In genomic region chr17:68600881-68601564, GRCh38 we compare ENCODE assay signal across 8 cellular contexts. TPM values are rescaled to one million over a fixed set of nuclear protein-coding genes. Genes with fewer than 3 reads are reported as not detected.
DNase-seq lines count a peak whose midpoint lies in the region; ATAC-seq, FAIRE-seq and TF ChIP-seq lines count a peak whose summit lies in the region.

Gene FAM20A, minus strand, starts transcription at chr17:68601367. Its CDS starts 701 bp downstream, at chr17:68600666.

- no peak within 1 kb of the TSS for H2BK5ac ChIP-seq in H1 (ENCODE audit: low read depth, low read length)

- no peak for TF ChIP-seq EP300 in H1 (IDR thresholded peaks at IDR 0.05; ENCODE audit: borderline replicate concordance in 1 of 2, low read depth in 2 of 2, low read length in 2 of 2)

- H2BK120ac ChIP-seq in H1 (replicated peaks; ENCODE audit: low read depth, low read length) = no peak within 1 kb of the TSS

- no peak within 1 kb of the TSS; the same call in 1 of the 2 replicates for H2BK12ac ChIP-seq in H1 (ENCODE audit: low read depth, low read length)

- 0 out of 2 replicates have a peak within 1 kb of the TSS, but pooled peaks have one; percentile 1 for H2BK20ac ChIP-seq in H1 (ENCODE audit: low read length)

- no peak within 1 kb of the TSS for H3K23ac ChIP-seq in H1 (ENCODE audit: insufficient read length)

- peaks cover 4% of the 10 kb centered on the region for H3K9me3 Mint-ChIP-seq in mesothelial cell of epicardium
- H3K9me3 Mint-ChIP-seq in type B pancreatic cell = no peaks in the 10 kb centered on the region

- H3K27ac Mint-ChIP-seq in mesothelial cell of epicardium = no peak within 1 kb of the TSS
- no peak within 1 kb of the TSS for H3K27ac Mint-ChIP-seq in type B pancreatic cell

- no TSS peak for BruUV-seq in PC-3 (replicated peaks; lab: Mats Ljungman, UMichigan)

- no peak within 1 kb of the TSS; the same call in 1 of the 2 replicates for H2BK15ac ChIP-seq in H1 (ENCODE audit: low read length)

- H3K79me1 ChIP-seq in H1 (ENCODE audit: low read depth, low read length) = no peaks in the 10 kb centered on the region; the same call in 1 of the 2 replicates

- H3K9me3 ChIP-seq in PC-3 (ENCODE audit: low read length) (no peaks in the 10 kb centered on the region), H1 (ENCODE audit: insufficient read depth in 2 of 2, low read depth in 1 of 2, low read length in 1 of 2) (no peaks in the 10 kb centered on the region)

- POLR2A ChIA-PET in PC-3 (lab: Charles Lee; ENCODE audit: unreplicated experiment) (no interaction called here), H1 (lab: Charles Lee; ENCODE audit: partially characterized antibody) (interaction anchor here (1.4 kb wide), 1 partner anchor 9 kb away, joined by 4 read pairs; no protein-coding TSS in a partner anchor)

- FAIRE-seq in H1 (lab: Jason Lieb, UNC) = no peak

- no peak within 1 kb of the TSS for H3K9ac ChIP-seq in PC-3 (ENCODE audit: low read length)
- H3K9ac ChIP-seq in H1 (replicated peaks in 1 of 4; ENCODE audit: extremely low read depth in 1 of 4, low read depth in 3 of 4, low read length in 3 of 4) = peak within 1 kb of the TSS; percentile 45 to 74 (median 64); a peak in 5 of 7 replicates

- H2AK5ac ChIP-seq in H1 (ENCODE audit: low read depth, low read length) = no peak within 1 kb of the TSS

- H3K36me3 ChIP-seq in PC-3 (ENCODE audit: low read depth, low read length) (no peaks in the 10 kb centered on the region), H1 (ENCODE audit: control insufficient read depth in 2 of 4, insufficient read depth in 4 of 4, low read length in 3 of 4) (peaks cover 0 to 2% (median 0%) of the 10 kb centered on the region in 4 experiments; a peak in 2 of 8 replicates)

- H3K4me3 ChIP-seq in PC-3 (ENCODE audit: low read length) (peak within 1 kb of the TSS; percentile 48; the same call in 1 of the 2 replicates), H1 (ENCODE audit: extremely low read depth in 1 of 4, insufficient read depth in 2 of 4, low read depth in 3 of 4, low read length in 4 of 4) (peak within 1 kb of the TSS; percentile 56 to 91 (median 78))

- H3K14ac ChIP-seq in H1 (ENCODE audit: insufficient read length) = no peak within 1 kb of the TSS

- TF ChIP-seq CTCF in PC-3 (conservative IDR thresholded peaks at IDR 0.05; ENCODE audit: low read depth, low read length) = no peak
- no peak for TF ChIP-seq CTCF in H1 (IDR thresholded peaks at IDR 0.05; ENCODE audit: control extremely low read depth in 1 of 3, insufficient read depth in 1 of 3, low read depth in 1 of 3, low read length in 3 of 3)
- no peak for TF ChIP-seq CTCF in mesothelial cell of epicardium (IDR thresholded peaks at IDR 0.05; ENCODE audit: unreplicated experiment)
- no peak for TF ChIP-seq CTCF in type B pancreatic cell (conservative IDR thresholded peaks at IDR 0.05)

- H3K27ac ChIP-seq in PC-3 (ENCODE audit: low read length) = no peak within 1 kb of the TSS
- no peak within 1 kb of the TSS; the same call in 1 of the 2 replicates for H3K27ac ChIP-seq in H1 (ENCODE audit: low read depth, low read length)

- H4K5ac ChIP-seq in H1 (ENCODE audit: insufficient read length, low read depth, low read length) = no peak within 1 kb of the TSS

- DNase-seq in ELF-1 (ENCODE audit: low read depth, low spot score) (peak; percentile 63), PC-3 (no peak), H1 (ENCODE audit: low read depth in 1 of 2, low spot score in 2 of 2) (peak in 1 of 2 experiments; percentile 67), mesothelial cell of epicardium (ENCODE audit: low spot score in 2 of 2, unreplicated experiment in 2 of 2) (peak; percentile 25 to 53), type B pancreatic cell (ENCODE audit: extremely low spot score, unreplicated experiment) (peak; percentile 70), HCEC 1CT (no peak)

- peak within 1 kb of the TSS; percentile 53 for H3K18ac ChIP-seq in H1 (ENCODE audit: extremely low read depth, low read length)

- intact Hi-C loops in PC-3 (cut with micrococcal nuclease) = no loop called here

- H2AFZ ChIP-seq in PC-3 (ENCODE audit: low read length) = peak within 1 kb of the TSS; percentile 54; the same call in 1 of the 2 replicates
- no peak within 1 kb of the TSS; the same call in 1 of the 2 replicates for H2AFZ ChIP-seq in H1 (ENCODE audit: low read length)

- H3K79me2 ChIP-seq in PC-3 (ENCODE audit: low read length) (no peaks in the 10 kb centered on the region), H1 (ENCODE audit: control insufficient read depth in 1 of 2, insufficient read depth in 2 of 2, low read length in 2 of 2) (peaks cover 0 to 5% of the 10 kb centered on the region in 2 experiments; a peak in 2 of 4 replicates)

- peak; percentile 50 for ATAC-seq in PC-3
- ATAC-seq in GM21528 (IDR thresholded peaks at IDR 0.05; ENCODE audit: low FRiP score, unreplicated experiment) = no peak
- ATAC-seq in GM21723 (IDR thresholded peaks at IDR 0.05; ENCODE audit: unreplicated experiment) = no peak

- no peaks in the 10 kb centered on the region for H4K20me1 ChIP-seq in PC-3 (ENCODE audit: low read length)
- no peaks in the 10 kb centered on the region for H4K20me1 ChIP-seq in H1 (replicated peaks in 1 of 2; ENCODE audit: control insufficient read depth in 1 of 2, insufficient read depth in 2 of 2, low read length in 2 of 2)

- peaks cover 49% of the 10 kb centered on the region for H3K27me3 Mint-ChIP-seq in mesothelial cell of epicardium (ENCODE audit: low read depth)
- peaks cover 63% of the 10 kb centered on the region for H3K27me3 Mint-ChIP-seq in type B pancreatic cell

- H4K91ac ChIP-seq in H1 (replicated peaks; ENCODE audit: insufficient read length, low read length) = no peak within 1 kb of the TSS

- H3K9me2 ChIP-seq in PC-3 (replicated peaks; ENCODE audit: low read length) = no peaks in the 10 kb centered on the region

- no peaks in the 10 kb centered on the region for H3F3A ChIP-seq in PC-3 (ENCODE audit: low read length, unreplicated experiment)

- no peak within 1 kb of the TSS for H3K56ac ChIP-seq in H1 (replicated peaks; ENCODE audit: insufficient read length, low read depth, low read length)

- TF ChIP-seq POLR2A in H1 (IDR thresholded peaks at IDR 0.05; ENCODE audit: control extremely low read depth in 1 of 2, low read depth in 2 of 2, low read length in 2 of 2) = no peak

- WGBS in H1 (ENCODE audit: extremely low coverage in 1 of 2, insufficient coverage in 1 of 2, insufficient read length in 1 of 2, insufficient replicate concordance in 2 of 2, low coverage in 1 of 2, low lambda C conversion rate in 2 of 2, missing lambda C conversion rate in 1 of 2), 2 experiments = 2% methylated on average over 11 of the region's 77 CpGs; no CpG with 5 or more reads in 1 of the 2 experiments

- H4K8ac ChIP-seq in H1 (ENCODE audit: extremely low read depth, insufficient read depth, low read length) = peak within 1 kb of the TSS; percentile 95

- H3K27me3 ChIP-seq in PC-3 (ENCODE audit: low read length) = peaks cover 22% of the 10 kb centered on the region
- H3K27me3 ChIP-seq in H1 (replicated peaks in 1 of 4; ENCODE audit: control insufficient read depth in 3 of 4, extremely low read depth in 1 of 4, insufficient read depth in 3 of 4, low read length in 3 of 4) = peaks cover 0 to 25% (median 16%) of the 10 kb centered on the region in 4 experiments; a peak in 6 of 7 replicates

- peaks cover 12% of the 10 kb centered on the region for H3K23me2 ChIP-seq in H1 (ENCODE audit: low read depth, low read length)

- peak within 1 kb of the TSS; percentile 68 for H3K4me2 ChIP-seq in PC-3 (ENCODE audit: low read length)
- H3K4me2 ChIP-seq in H1 (ENCODE audit: insufficient read depth in 1 of 2, low read depth in 2 of 2, low read length in 2 of 2) = peak within 1 kb of the TSS; percentile 74 to 97

- peaks cover 14% of the 10 kb centered on the region for H3K4me1 Mint-ChIP-seq in mesothelial cell of epicardium
- H3K4me1 Mint-ChIP-seq in type B pancreatic cell (ENCODE audit: unreplicated experiment) = peaks cover 8% of the 10 kb centered on the region

- peaks cover 4% of the 10 kb centered on the region; the same call in 1 of the 2 replicates for H3K4me1 ChIP-seq in PC-3 (ENCODE audit: insufficient read depth, low read length)
- H3K4me1 ChIP-seq in H1 (replicated peaks in 1 of 4; ENCODE audit: control insufficient read depth in 3 of 4, insufficient read depth in 4 of 4, low read length in 3 of 4) = peaks cover 0 to 15% (median 7%) of the 10 kb centered on the region in 4 experiments; a peak in 5 of 7 replicates

- CTCF ChIA-PET in PC-3 (lab: Charles Lee) = no interaction called here
- CTCF ChIA-PET in H1 (lab: Charles Lee; ENCODE audit: partially characterized antibody) = interaction anchor here (0.6 to 2.9 kb wide), 16 partner anchors 8 to 171 kb away, joined by 3 to 12 read pairs (median 4); no protein-coding TSS in a partner anchor

- H3K4me3 Mint-ChIP-seq in mesothelial cell of epicardium = peak within 1 kb of the TSS; percentile 79
- peak within 1 kb of the TSS; percentile 92 for H3K4me3 Mint-ChIP-seq in type B pancreatic cell

- no peaks in the 10 kb centered on the region for H3K36me3 Mint-ChIP-seq in mesothelial cell of epicardium
- no peaks in the 10 kb centered on the region for H3K36me3 Mint-ChIP-seq in type B pancreatic cell

- TF ChIP-seq RAD21 in H1 (IDR thresholded peaks at IDR 0.05 in 1 of 2, conservative IDR thresholded peaks at IDR 0.05 in 1 of 2; ENCODE audit: low read depth in 2 of 2, low read length in 2 of 2) = no peak

- no peak within 1 kb of the TSS for H3K4ac ChIP-seq in H1 (replicated peaks; ENCODE audit: insufficient read length, low read depth, low read length)

TF ChIP-seq in H1, 55 proteins besides CTCF, POLR2A, EP300 and RAD21 (continues in another document):
- TF ChIP-seq TBP (IDR thresholded peaks at IDR 0.05; ENCODE audit: low read depth, low read length) = peak; percentile 41; the same call in 1 of the 2 replicates
- TF ChIP-seq TAF1 (IDR thresholded peaks at IDR 0.05; ENCODE audit: low read depth, low read length) = peak; percentile 41; the same call in 1 of the 2 replicates
- no peak for TF ChIP-seq CHD2 (IDR thresholded peaks at IDR 0.05; ENCODE audit: low read length)
- TF ChIP-seq NANOG (IDR thresholded peaks at IDR 0.05; ENCODE audit: insufficient read depth, low read depth, low read length, poor library complexity, severe bottlenecking) = no peak
- TF ChIP-seq PHF8 (conservative IDR thresholded peaks at IDR 0.05; ENCODE audit: low read depth, low read length) = 0 out of 2 replicates have a peak, but pooled peaks have one; percentile 20
- peak; percentile 32 for TF ChIP-seq KDM4A (IDR thresholded peaks at IDR 0.05; ENCODE audit: low read depth, low read length, severe bottlenecking)

RNA-seq across cellular contexts. Expression of gene FAM20A, which starts in this region (rescaled TPM):
- total RNA-seq in PC-3 (2014; rRNA removed) (0.11 and 0.17 TPM in 2 replicates), mesothelial cell of epicardium (1.7 to 2.1 TPM (median 1.8 TPM) in 3 replicates), type B pancreatic cell (ENCODE audit: low replicate concordance) (11.5 and 24.8 TPM in 2 replicates)
- total RNA-seq in H1 (2021; fragmentation: NEBNext Ultra II Directional; extraction: Animal tissue kit (Norgen Biotek cat#: 25700)) = 3.5 and 3.6 TPM in 2 replicates
- polyA plus RNA-seq in H1 (2011; rRNA removed) = 11.9 and 13.8 TPM in 2 replicates
- 13.6 TPM for polyA plus RNA-seq in H1 (2011; cell fraction: cytosol; rRNA removed)
- polyA plus RNA-seq in H1 (2011; cell fraction: nucleus; rRNA removed) = 49.4 TPM
- 9.6 to 13.6 TPM (median 12.0 TPM) in 4 replicates for polyA plus RNA-seq in H1 (2012, experiment 1 of 2)
- 4.5 TPM for polyA plus RNA-seq in H1 (2012, experiment 2 of 2)
- polyA plus RNA-seq in H1 (2013, experiment 1 of 2) = 1.1 TPM
- polyA plus RNA-seq in H1 (2013, experiment 2 of 2) = 0.57 TPM
- polyA minus RNA-seq in H1 (2011; rRNA and poly(A)+ RNA removed) = 15.2 TPM in 2 replicates
- polyA minus RNA-seq in H1 (2011; cell fraction: cytosol; rRNA and poly(A)+ RNA removed) = 7.3 TPM
- polyA minus RNA-seq in H1 (2011; cell fraction: nucleus; rRNA and poly(A)+ RNA removed) = 19.7 TPM

Comparison
In these comparisons a context has a peak if more than half of its experiments do, and no peak if none do; other contexts are left out.
1. Peak in ATAC-seq, H3K4me3 ChIP-seq and H3K4me2 ChIP-seq in PC-3; RNA of the gene not detected or under 1 TPM.
2. DNase-seq: peak in ELF-1 (single experiment), mesothelial cell of epicardium (2 of 2) and type B pancreatic cell (single experiment); none in PC-3 (single experiment) and HCEC 1CT (single experiment).